13 cellular contexts compared by ENCODE assay signal in genomic region chr5:172854958-172855357, GRCh38. TPM values are rescaled to one million over a fixed set of nuclear protein-coding genes. Genes with fewer than 3 reads are reported as not detected.
DNase-seq lines count a peak whose midpoint lies in the region; ATAC-seq, FAIRE-seq and TF ChIP-seq lines count a peak whose summit lies in the region.
"Had no signal": no experiment of that assay in that cellular context is flagged by ENCODE, and none has a peak within 500 bp of the region (broad histone marks: within the 10 kb centered on the region; RNA-seq: fewer than 3 reads in every experiment).

No MANE protein-coding gene starts in this region.

- no peak for DNase-seq in GM23248
- no peak for DNase-seq in activated naive CD8-positive, alpha-beta T cell treated with anti-CD3 and anti-CD28 coated beads, Interleukin-2, amount 10 ng/mL, durations not matched to agents 7 days and 5 days
- no peak for DNase-seq in lung (ENCODE audit: low spot score)
- DNase-seq in superior temporal gyrus (ENCODE audit: extremely low spot score): no peak
- no peak for DNase-seq in activated naive CD4-positive, alpha-beta T cell treated with anti-CD3 and anti-CD28 coated beads for 36 hours
- no peak for DNase-seq in GM12891 (ENCODE audit: insufficient read length, low spot score)
- DNase-seq: DMS 273 treated with DMSO at 0.1 percent for 48 hours, occipital lobe, SW 1271 had no signal

- H3K9ac ChIP-seq in GM23248: peak overlapping the region; percentile 77

- H3K9me3 ChIP-seq in GM23248 (ENCODE audit: low read depth) (no peaks in the 10 kb centered on the region), lung (ENCODE audit: control insufficient read depth in 2 of 2, insufficient read depth in 1 of 2, low read length in 1 of 2) (no peaks in the 10 kb centered on the region)

- TF ChIP-seq CTCF in lung (IDR thresholded peaks at IDR 0.05; ENCODE audit: control extremely low read depth, extremely low read depth): no peak

- H3K4me2 ChIP-seq in GM23248 (ENCODE audit: unreplicated experiment): peak overlapping the region; percentile 9

- H4K20me1 ChIP-seq in GM23248 (ENCODE audit: insufficient read depth): no peaks in the 10 kb centered on the region

- peaks cover 87% of the 10 kb centered on the region for H3K79me2 ChIP-seq in GM23248 (ENCODE audit: insufficient read depth)

- H3K27me3 Mint-ChIP-seq in activated naive CD8-positive, alpha-beta T cell treated with anti-CD3 and anti-CD28 coated beads, Interleukin-2, amount 10 ng/mL, durations not matched to agents 7 days and 5 days: no peaks in the 10 kb centered on the region
- H3K27me3 Mint-ChIP-seq in stimulated activated memory B cell treated with anti-CD40 and anti-IgM and Interleukin-4, amounts not matched to agents 10 μg/mL and 1 μg/mL and 100 μg/mL, for 72 hours: no peaks in the 10 kb centered on the region
- no peaks in the 10 kb centered on the region for H3K27me3 Mint-ChIP-seq in activated naive CD4-positive, alpha-beta T cell treated with anti-CD3 and anti-CD28 coated beads for 36 hours (ENCODE audit: low read depth)

- POLR2A ChIA-PET in activated naive CD8-positive, alpha-beta T cell treated with anti-CD3 and anti-CD28 coated beads, Interleukin-2, amount 10 ng/mL, durations not matched to agents 7 days and 5 days (lab: Charles Lee): interaction anchor here (1.0 kb wide), 1 partner anchor 10 kb away, joined by 3 read pairs; no protein-coding TSS in a partner anchor

- H3K4me1 Mint-ChIP-seq in activated naive CD8-positive, alpha-beta T cell treated with anti-CD3 and anti-CD28 coated beads, Interleukin-2, amount 10 ng/mL, durations not matched to agents 7 days and 5 days: peaks cover 23% of the 10 kb centered on the region
- H3K4me1 Mint-ChIP-seq in stimulated activated memory B cell treated with anti-CD40 and anti-IgM and Interleukin-4, amounts not matched to agents 10 μg/mL and 1 μg/mL and 100 μg/mL, for 72 hours: peaks cover 63% of the 10 kb centered on the region
- H3K4me1 Mint-ChIP-seq in activated naive CD4-positive, alpha-beta T cell treated with anti-CD3 and anti-CD28 coated beads for 36 hours (ENCODE audit: low read depth): peaks cover 21% of the 10 kb centered on the region

- peaks cover 4% of the 10 kb centered on the region for H3K36me3 Mint-ChIP-seq in activated naive CD8-positive, alpha-beta T cell treated with anti-CD3 and anti-CD28 coated beads, Interleukin-2, amount 10 ng/mL, durations not matched to agents 7 days and 5 days
- peaks cover 20% of the 10 kb centered on the region for H3K36me3 Mint-ChIP-seq in stimulated activated memory B cell treated with anti-CD40 and anti-IgM and Interleukin-4, amounts not matched to agents 10 μg/mL and 1 μg/mL and 100 μg/mL, for 72 hours
- no peaks in the 10 kb centered on the region for H3K36me3 Mint-ChIP-seq in activated naive CD4-positive, alpha-beta T cell treated with anti-CD3 and anti-CD28 coated beads for 36 hours (ENCODE audit: low read depth)

- no peaks in the 10 kb centered on the region for H3K9me3 Mint-ChIP-seq in activated naive CD8-positive, alpha-beta T cell treated with anti-CD3 and anti-CD28 coated beads, Interleukin-2, amount 10 ng/mL, durations not matched to agents 7 days and 5 days
- no peaks in the 10 kb centered on the region for H3K9me3 Mint-ChIP-seq in stimulated activated memory B cell treated with anti-CD40 and anti-IgM and Interleukin-4, amounts not matched to agents 10 μg/mL and 1 μg/mL and 100 μg/mL, for 72 hours
- no peaks in the 10 kb centered on the region for H3K9me3 Mint-ChIP-seq in activated naive CD4-positive, alpha-beta T cell treated with anti-CD3 and anti-CD28 coated beads for 36 hours

- TF ChIP-seq POLR2A in GM12891 (IDR thresholded peaks at IDR 0.05; ENCODE audit: low read depth, low read length): no peak

- H3K27ac ChIP-seq in GM23248: peak overlapping the region; percentile 82
- peak overlapping the region; percentile 54 to 66 for H3K27ac ChIP-seq in lung (ENCODE audit: low read depth in 1 of 2, low read length in 1 of 2)

- no peaks in the 10 kb centered on the region for H3K36me3 ChIP-seq in GM23248 (ENCODE audit: low read depth)
- H3K36me3 ChIP-seq in lung (ENCODE audit: control insufficient read depth in 2 of 2, insufficient read depth in 2 of 2, low read length in 2 of 2): peaks cover 0 to 3% of the 10 kb centered on the region in 2 donors

- H3F3A ChIP-seq in GM23248 (ENCODE audit: insufficient read depth): peaks cover 54% of the 10 kb centered on the region

- no peaks in the 10 kb centered on the region for H3K9me2 ChIP-seq in GM23248 (ENCODE audit: insufficient read depth)

- intact Hi-C loops in activated naive CD4-positive, alpha-beta T cell treated with anti-CD3 and anti-CD28 coated beads for 36 hours (cut with micrococcal nuclease): no loop called here

- WGBS in GM23248 (ENCODE audit: low coverage in 1 of 2, low lambda C conversion rate in 2 of 2, missing lambda C conversion rate in 2 of 2), 2 experiments: 49 to 73% methylated on average over 4 of the region's 4 CpGs
- WGBS in lung, 2 donors: 81 to 90% methylated on average over 4 of the region's 4 CpGs

- no peak overlapping the region for H2AFZ ChIP-seq in GM23248

- no peak for ATAC-seq in activated naive CD8-positive, alpha-beta T cell treated with anti-CD3 and anti-CD28 coated beads, Interleukin-2, amount 10 ng/mL, durations not matched to agents 7 days and 5 days (ENCODE audit: low read depth)
- no peak for ATAC-seq in lung (ENCODE audit: insufficient read depth, low FRiP score)
- ATAC-seq in stimulated activated memory B cell treated with anti-CD40 and anti-IgM and Interleukin-4, amounts not matched to agents 10 μg/mL and 1 μg/mL and 100 μg/mL, for 72 hours: no peak
- ATAC-seq in HG03460 (IDR thresholded peaks at IDR 0.05; ENCODE audit: unreplicated experiment): no peak

- peak overlapping the region; percentile 47 for H3K4me3 Mint-ChIP-seq in activated naive CD8-positive, alpha-beta T cell treated with anti-CD3 and anti-CD28 coated beads, Interleukin-2, amount 10 ng/mL, durations not matched to agents 7 days and 5 days
- no peak overlapping the region for H3K4me3 Mint-ChIP-seq in stimulated activated memory B cell treated with anti-CD40 and anti-IgM and Interleukin-4, amounts not matched to agents 10 μg/mL and 1 μg/mL and 100 μg/mL, for 72 hours
- no peak overlapping the region for H3K4me3 Mint-ChIP-seq in activated naive CD4-positive, alpha-beta T cell treated with anti-CD3 and anti-CD28 coated beads for 36 hours

- CTCF ChIA-PET in activated naive CD4-positive, alpha-beta T cell treated with anti-CD3 and anti-CD28 coated beads for 36 hours (lab: Charles Lee): no interaction called here

- H3K27ac Mint-ChIP-seq in activated naive CD8-positive, alpha-beta T cell treated with anti-CD3 and anti-CD28 coated beads, Interleukin-2, amount 10 ng/mL, durations not matched to agents 7 days and 5 days: peak overlapping the region; percentile 75
- peak overlapping the region; percentile 52 for H3K27ac Mint-ChIP-seq in stimulated activated memory B cell treated with anti-CD40 and anti-IgM and Interleukin-4, amounts not matched to agents 10 μg/mL and 1 μg/mL and 100 μg/mL, for 72 hours
- no peak overlapping the region for H3K27ac Mint-ChIP-seq in activated naive CD4-positive, alpha-beta T cell treated with anti-CD3 and anti-CD28 coated beads for 36 hours

- in situ Hi-C loops in GM23248 (cut with MboI): no loop called here

- FAIRE-seq in GM12891 (lab: Jason Lieb, UNC): no peak
- FAIRE-seq: colon, GM18507 had no signal

- H3K4me3 ChIP-seq in GM23248 (no peak overlapping the region), lung (no peak overlapping the region)

- H3K27me3 ChIP-seq in GM23248 (replicated peaks; ENCODE audit: insufficient read depth) (no peaks in the 10 kb centered on the region), lung (ENCODE audit: control insufficient read depth, insufficient read depth) (no peaks in the 10 kb centered on the region)

- peaks cover 63% of the 10 kb centered on the region for H3K4me1 ChIP-seq in GM23248 (ENCODE audit: insufficient read depth)
- peaks cover 36 to 54% of the 10 kb centered on the region in 2 donors for H3K4me1 ChIP-seq in lung (ENCODE audit: control insufficient read depth in 2 of 2, insufficient read depth in 2 of 2, low read length in 2 of 2)

TF ChIP-seq in GM12891, 5 proteins besides CTCF, POLR2A, EP300 and RAD21:
- TF ChIP-seq PAX5 (IDR thresholded peaks at IDR 0.05; ENCODE audit: insufficient read depth, low read length, severe bottlenecking) (no peak), TAF1 (IDR thresholded peaks at IDR 0.05; ENCODE audit: low read depth, low read length) (no peak), SPI1 (IDR thresholded peaks at IDR 0.05; ENCODE audit: low read depth, low read length) (no peak), POU2F2 (IDR thresholded peaks at IDR 0.05; ENCODE audit: low read depth, low read length) (no peak), POLR2AphosphoS5 (IDR thresholded peaks at IDR 0.05; ENCODE audit: low read depth, low read length) (no peak)

RNA-seq across cellular contexts. Expression of gene ERGIC1, which starts 20.9 kb away (rescaled TPM):
- 233 and 235 TPM in 2 replicates for total RNA-seq in GM23248 (2014; rRNA removed; shearing (Covaris generic))
- polyA plus RNA-seq in GM23248 (2016; fragmentation: Nextera tagmentation; extraction: Ambion mirVana) (66.4 and 75.8 TPM in 2 replicates), lung (100 to 1,000 TPM; 122 to 204 TPM)
- 10 to 100 TPM; 59.5 to 63.2 TPM for total RNA-seq in activated naive CD8-positive, alpha-beta T cell treated with anti-CD3 and anti-CD28 coated beads, Interleukin-2, amount 10 ng/mL, durations not matched to agents 7 days and 5 days
- 100 to 1,000 TPM in 1 of 2 donors, 10 to 100 TPM in 1; 62.2 to 215 TPM for total RNA-seq in lung
- total RNA-seq in activated naive CD4-positive, alpha-beta T cell treated with anti-CD3 and anti-CD28 coated beads for 36 hours: 10 to 100 TPM; 33.4 to 36.2 TPM
- 57.4 TPM for polyA plus RNA-seq in GM12891 (2012; ENCODE audit: low read depth, missing spikeins)
